Comparison of ENCODE assay signal across 14 cellular contexts in genomic region chr3:43345877-43346276, GRCh38. TPM values are rescaled to one million over a fixed set of nuclear protein-coding genes. Genes with fewer than 3 reads are reported as not detected.
DNase-seq lines count a peak whose midpoint lies in the region; ATAC-seq and TF ChIP-seq lines count a peak whose summit lies in the region.
"Had no signal": no experiment of that assay in that cellular context is flagged by ENCODE, and none has a peak within 500 bp of the region (broad histone marks: within the 10 kb centered on the region; RNA-seq: fewer than 3 reads in every experiment).

No MANE protein-coding gene starts in this region.

- no peaks in the 10 kb centered on the region for H3K27me3 Mint-ChIP-seq in activated T-cell treated with anti-CD3 and anti-CD28 coated beads, Interleukin-2, amount 50 U/mL, for 4 hours (ENCODE audit: low read depth)
- H3K27me3 Mint-ChIP-seq in effector memory CD8-positive, alpha-beta T cell: no peaks in the 10 kb centered on the region
- H3K27me3 Mint-ChIP-seq: B cell had no signal

- H3K9me2 ChIP-seq in PC-3 (replicated peaks; ENCODE audit: low read length): no peaks in the 10 kb centered on the region

- H3K4me1 ChIP-seq in PC-3 (ENCODE audit: insufficient read depth, low read length) (no peaks in the 10 kb centered on the region), spleen (peaks cover 16 to 86% (median 57%) of the 10 kb centered on the region in 6 donors), thyroid gland (peaks cover 5 to 12% of the 10 kb centered on the region in 2 donors)

- TF ChIP-seq CTCF in PC-3 (conservative IDR thresholded peaks at IDR 0.05; ENCODE audit: low read depth, low read length): no peak
- no peak for TF ChIP-seq CTCF in spleen (IDR thresholded peaks at IDR 0.05 in 8 of 11, conservative IDR thresholded peaks at IDR 0.05 in 3 of 11)
- TF ChIP-seq CTCF in thyroid gland (IDR thresholded peaks at IDR 0.05): no peak

- no peak overlapping the region for H3K4me2 ChIP-seq in PC-3 (ENCODE audit: low read length)

- no TSS peak for BruUV-seq in PC-3 (replicated peaks; lab: Mats Ljungman, UMichigan)

- peak; percentile 59 to 76 for ATAC-seq in activated T-cell treated with anti-CD3 and anti-CD28 coated beads, Interleukin-2, amount 50 U/mL, for 4 hours
- ATAC-seq in PC-3 (peak; percentile 70), HG02840 (IDR thresholded peaks at IDR 0.05; ENCODE audit: low FRiP score, unreplicated experiment) (no peak)
- ATAC-seq in effector memory CD8-positive, alpha-beta T cell (replicated peaks): no peak
- ATAC-seq: K562, Panc1 had no signal

- CTCF ChIA-PET in PC-3 (lab: Charles Lee): no interaction called here

- no peak overlapping the region for H2AFZ ChIP-seq in PC-3 (ENCODE audit: low read length)

- DNase-seq in activated T-cell treated with anti-CD3 and anti-CD28 coated beads, Interleukin-2, amount 50 U/mL, for 4 hours: no peak
- DNase-seq in activated T-cell treated with anti-CD3 and anti-CD28 coated beads for 4 hours (no peak), PC-3 (no peak), spleen (no peak), thyroid gland (no peak), ureter (ENCODE audit: low spot score) (no peak)
- DNase-seq in effector memory CD8-positive, alpha-beta T cell: no peak
- DNase-seq: adrenal gland, NCI-H2081 treated with DMSO at 0.1 percent for 48 hours had no signal

- no peaks in the 10 kb centered on the region for H3K9me3 ChIP-seq in PC-3 (ENCODE audit: low read length)
- peaks cover 0 to 2% (median 0%) of the 10 kb centered on the region in 8 donors for H3K9me3 ChIP-seq in spleen
- H3K9me3 ChIP-seq in thyroid gland: no peaks in the 10 kb centered on the region
- H3K9me3 ChIP-seq: adrenal gland had no signal

- no peaks in the 10 kb centered on the region for H4K20me1 ChIP-seq in PC-3 (ENCODE audit: low read length)

- H3K27ac ChIP-seq in PC-3 (ENCODE audit: low read length): no peak overlapping the region
- H3K27ac ChIP-seq in spleen: peak overlapping the region in 6 of 8 donors; percentile 27 to 88 (median 66)
- no peak overlapping the region for H3K27ac ChIP-seq in thyroid gland
- H3K27ac ChIP-seq: adrenal gland, VCaP had no signal

- POLR2A ChIA-PET in PC-3 (lab: Charles Lee; ENCODE audit: unreplicated experiment): no interaction called here

- H3F3A ChIP-seq in PC-3 (ENCODE audit: low read length, unreplicated experiment): no peaks in the 10 kb centered on the region

- H3K36me3 ChIP-seq in PC-3 (ENCODE audit: low read depth, low read length) (peaks cover 77% of the 10 kb centered on the region), spleen (peaks cover 0 to 100% (median 78%) of the 10 kb centered on the region in 6 donors), thyroid gland (peaks cover 40 to 41% of the 10 kb centered on the region in 2 donors)

- peaks cover 76% of the 10 kb centered on the region for H3K4me1 Mint-ChIP-seq in activated T-cell treated with anti-CD3 and anti-CD28 coated beads, Interleukin-2, amount 50 U/mL, for 4 hours (ENCODE audit: low read depth)
- H3K4me1 Mint-ChIP-seq in effector memory CD8-positive, alpha-beta T cell (ENCODE audit: low read depth in 2 of 2): peaks cover 49 to 71% of the 10 kb centered on the region in 2 donors
- H3K4me1 Mint-ChIP-seq: B cell had no signal

- no peak overlapping the region for H3K4me3 Mint-ChIP-seq in activated T-cell treated with anti-CD3 and anti-CD28 coated beads, Interleukin-2, amount 50 U/mL, for 4 hours
- peak overlapping the region; percentile 75 to 83 for H3K4me3 Mint-ChIP-seq in effector memory CD8-positive, alpha-beta T cell
- H3K4me3 Mint-ChIP-seq: B cell had no signal

- 80 to 84% (median 83%) methylated on average over 6 of the region's 6 CpGs for WGBS in spleen, 5 donors
- WGBS in thyroid gland, 2 donors: 85% methylated on average over 6 of the region's 6 CpGs

- H3K27ac Mint-ChIP-seq in effector memory CD8-positive, alpha-beta T cell: peak overlapping the region; percentile 96 to 99
- H3K27ac Mint-ChIP-seq: B cell had no signal

- no peaks in the 10 kb centered on the region for H3K79me2 ChIP-seq in PC-3 (ENCODE audit: low read length)

- intact Hi-C loops in PC-3 (cut with micrococcal nuclease) (no loop called here), spleen (cut with DNase I; ENCODE audit: low total_unique reads) (loop anchor here (10.0 kb wide), 1 partner anchor 51 kb away; no protein-coding TSS in a partner anchor), thyroid gland (cut with DNase I) (no loop called here)

- no peaks in the 10 kb centered on the region for H3K9me3 Mint-ChIP-seq in activated T-cell treated with anti-CD3 and anti-CD28 coated beads, Interleukin-2, amount 50 U/mL, for 4 hours
- no peaks in the 10 kb centered on the region for H3K9me3 Mint-ChIP-seq in effector memory CD8-positive, alpha-beta T cell

- TF ChIP-seq POLR2A in spleen (IDR thresholded peaks at IDR 0.05) (no peak), thyroid gland (IDR thresholded peaks at IDR 0.05) (no peak)

- no peak overlapping the region for H3K9ac ChIP-seq in PC-3 (ENCODE audit: low read length)

- H3K4me3 ChIP-seq in PC-3 (ENCODE audit: low read length): no peak overlapping the region
- H3K4me3 ChIP-seq in spleen: no peak overlapping the region
- no peak overlapping the region for H3K4me3 ChIP-seq in thyroid gland (replicated peaks in 1 of 3)
- H3K4me3 ChIP-seq: adrenal gland, K562 had no signal

- H3K36me3 Mint-ChIP-seq in activated T-cell treated with anti-CD3 and anti-CD28 coated beads, Interleukin-2, amount 50 U/mL, for 4 hours (ENCODE audit: insufficient read depth): peaks cover 65% of the 10 kb centered on the region
- H3K36me3 Mint-ChIP-seq in effector memory CD8-positive, alpha-beta T cell (ENCODE audit: insufficient read depth): peaks cover 81% of the 10 kb centered on the region

- H3K27me3 ChIP-seq in PC-3 (ENCODE audit: low read length) (no peaks in the 10 kb centered on the region), spleen (replicated peaks in 1 of 7) (no peaks in the 10 kb centered on the region), thyroid gland (no peaks in the 10 kb centered on the region)
- H3K27me3 ChIP-seq: adrenal gland had no signal

RNA-seq across cellular contexts. Expression of gene SNRK, which starts 59.5 kb away (rescaled TPM):
- total RNA-seq in activated T-cell treated with anti-CD3 and anti-CD28 coated beads, Interleukin-2, amount 50 U/mL, for 4 hours: 10 to 100 TPM; 19.6 to 21.3 (median 19.6) TPM
- total RNA-seq in PC-3 (2014; rRNA removed) (53.3 and 53.4 TPM in 2 replicates), spleen (100 to 1,000 TPM in 4 of 7 donors, 10 to 100 TPM in 3; 83.7 to 121 (median 106) TPM), thyroid gland (10 to 100 TPM; 44.2 to 90.5 (median 65.0) TPM), ureter (51.4 TPM)
- 10 to 100 TPM; 12.0 to 17.9 (median 12.8) TPM for polyA plus RNA-seq in spleen

Comparison
In these comparisons a context has a peak if more than half of its experiments do, and no peak if none do; other contexts are left out.
1. ATAC-seq: peak in activated T-cell treated with anti-CD3 and anti-CD28 coated beads, Interleukin-2, amount 50 U/mL, for 4 hours (2 of 2) and PC-3 (single experiment); none in effector memory CD8-positive, alpha-beta T cell (single experiment) and HG02840 (single experiment).
2. H3K27ac ChIP-seq: peak in spleen (6 of 8); none in PC-3 (single experiment) and thyroid gland (0 of 3).